ENCODE assay signal across 30 cellular contexts in genomic region chr18:62973689-62974088, GRCh38.
"Had no signal": no experiment of that assay in that cellular context is flagged by ENCODE, and none has a peak within 500 bp of the region (broad histone marks: within the 10 kb centered on the region; RNA-seq: fewer than 3 reads in every experiment).

No MANE protein-coding gene starts in this region.

- DNase-seq: activated CD4-positive, alpha-beta T cell treated with anti-CD3 and anti-CD28 coated beads, Interleukin-2, amount 10 ng/mL, durations not matched to agents 7 days and 5 days; activated CD4-positive, CD25-positive, alpha-beta regulatory T cell treated with anti-CD3 and anti-CD28 coated beads, Interleukin-2, amount 50 U/mL, for 72 hours; activated CD8-positive, alpha-beta T cell treated with anti-CD3 and anti-CD28 coated beads for 36 hours; activated gamma-delta T cell treated with Interleukin-2 at 50 U/mL for 16 hours; activated naive CD4-positive, alpha-beta T cell treated with anti-CD3 and anti-CD28 coated beads, Interleukin-2, amount 50 U/mL, for 16 hours; activated naive CD8-positive, alpha-beta T cell treated with anti-CD3 and anti-CD28 coated beads, Interleukin-2, amount 50 U/mL, for 24 hours; activated T-cell treated with anti-CD3 and anti-CD28 coated beads, Interleukin-2, amount 50 U/mL, for 4 hours; amygdala; esophagus squamous epithelium; foreskin melanocyte; heart right ventricle; kidney glomerular epithelial cell; left ventricle myocardium inferior; mucosa of descending colon; ovary; retina; stimulated activated CD4-positive, alpha-beta T cell treated with anti-CD3 and anti-CD28 coated beads, Interleukin-12 subunit alpha, Interleukin-12 subunit beta, amount 100 ng/mL, for 4 hours; stimulated activated CD4-positive, alpha-beta T cell treated with anti-CD3 and anti-CD28 coated beads, Interleukin-4, amount 100 ng/mL, for 1 hour; stimulated activated naive CD8-positive, alpha-beta T cell treated with anti-CD3 and anti-CD28 coated beads, Interleukin-15, Interleukin-2, amounts not matched to agents 100 U/mL and 50 U/mL, for 24 hours; thyroid gland; upper lobe of left lung had no signal

- H3K9me3 Mint-ChIP-seq: activated CD4-positive, alpha-beta T cell treated with anti-CD3 and anti-CD28 coated beads, Interleukin-2, amount 10 ng/mL, durations not matched to agents 7 days and 5 days; activated CD8-positive, alpha-beta T cell treated with anti-CD3 and anti-CD28 coated beads for 36 hours; activated naive CD8-positive, alpha-beta T cell treated with anti-CD3 and anti-CD28 coated beads, Interleukin-2, amount 50 U/mL, for 24 hours; activated T-cell treated with anti-CD3 and anti-CD28 coated beads, Interleukin-2, amount 50 U/mL, for 4 hours; activated T-helper 17 cell treated with anti-CD3 and anti-CD28 coated beads, Interleukin-2, amount 50 U/mL, for 72 hours; natural killer cell treated with Interleukin-12 subunit alpha and Interleukin-12 subunit beta and Interleukin-15 and Interleukin-18, amount 100 ng/mL, for 72 hours had no signal

- H3K27ac ChIP-seq: coronary artery, esophagus squamous epithelium, heart right ventricle, left ventricle myocardium inferior, neutrophil, ovary, skin epidermis, thyroid gland, upper lobe of left lung, vagina had no signal

- H3K36me3 ChIP-seq: ovary had no signal

- H3K4me1 Mint-ChIP-seq: activated CD4-positive, alpha-beta T cell treated with anti-CD3 and anti-CD28 coated beads, Interleukin-2, amount 10 ng/mL, durations not matched to agents 7 days and 5 days; activated naive CD8-positive, alpha-beta T cell treated with anti-CD3 and anti-CD28 coated beads, Interleukin-2, amount 50 U/mL, for 24 hours; activated T-helper 17 cell treated with anti-CD3 and anti-CD28 coated beads, Interleukin-2, amount 50 U/mL, for 72 hours had no signal

- ATAC-seq: activated CD8-positive, alpha-beta T cell treated with anti-CD3 and anti-CD28 coated beads for 36 hours; activated naive CD8-positive, alpha-beta T cell treated with anti-CD3 and anti-CD28 coated beads, Interleukin-2, amount 50 U/mL, for 24 hours; activated T-cell treated with anti-CD3 and anti-CD28 coated beads, Interleukin-2, amount 50 U/mL, for 4 hours; activated T-helper 17 cell treated with anti-CD3 and anti-CD28 coated beads, Interleukin-2, amount 50 U/mL, for 72 hours; heart right ventricle; mucosa of descending colon; natural killer cell treated with Interleukin-12 subunit alpha and Interleukin-12 subunit beta and Interleukin-15 and Interleukin-18, amount 100 ng/mL, for 72 hours; sciatic nerve; stimulated activated naive CD8-positive, alpha-beta T cell treated with anti-CD3 and anti-CD28 coated beads, Interleukin-15, Interleukin-2, amounts not matched to agents 100 U/mL and 50 U/mL, for 24 hours had no signal

- H3K4me1 ChIP-seq: thyroid gland, upper lobe of left lung, vagina had no signal

- H3K4me3 Mint-ChIP-seq: activated CD4-positive, alpha-beta T cell treated with anti-CD3 and anti-CD28 coated beads, Interleukin-2, amount 10 ng/mL, durations not matched to agents 7 days and 5 days; activated CD8-positive, alpha-beta T cell treated with anti-CD3 and anti-CD28 coated beads for 36 hours; activated naive CD8-positive, alpha-beta T cell treated with anti-CD3 and anti-CD28 coated beads, Interleukin-2, amount 50 U/mL, for 24 hours; activated T-cell treated with anti-CD3 and anti-CD28 coated beads, Interleukin-2, amount 50 U/mL, for 4 hours; activated T-helper 17 cell treated with anti-CD3 and anti-CD28 coated beads, Interleukin-2, amount 50 U/mL, for 72 hours; natural killer cell treated with Interleukin-12 subunit alpha and Interleukin-12 subunit beta and Interleukin-15 and Interleukin-18, amount 100 ng/mL, for 72 hours had no signal

- H3K27ac Mint-ChIP-seq: activated CD4-positive, alpha-beta T cell treated with anti-CD3 and anti-CD28 coated beads, Interleukin-2, amount 10 ng/mL, durations not matched to agents 7 days and 5 days; activated CD8-positive, alpha-beta T cell treated with anti-CD3 and anti-CD28 coated beads for 36 hours; activated naive CD8-positive, alpha-beta T cell treated with anti-CD3 and anti-CD28 coated beads, Interleukin-2, amount 50 U/mL, for 24 hours; activated T-helper 17 cell treated with anti-CD3 and anti-CD28 coated beads, Interleukin-2, amount 50 U/mL, for 72 hours; natural killer cell treated with Interleukin-12 subunit alpha and Interleukin-12 subunit beta and Interleukin-15 and Interleukin-18, amount 100 ng/mL, for 72 hours; progenitor cell of endocrine pancreas had no signal

- H3K27me3 Mint-ChIP-seq: activated CD4-positive, alpha-beta T cell treated with anti-CD3 and anti-CD28 coated beads, Interleukin-2, amount 10 ng/mL, durations not matched to agents 7 days and 5 days; activated CD8-positive, alpha-beta T cell treated with anti-CD3 and anti-CD28 coated beads for 36 hours; activated naive CD8-positive, alpha-beta T cell treated with anti-CD3 and anti-CD28 coated beads, Interleukin-2, amount 50 U/mL, for 24 hours; activated T-helper 17 cell treated with anti-CD3 and anti-CD28 coated beads, Interleukin-2, amount 50 U/mL, for 72 hours; natural killer cell treated with Interleukin-12 subunit alpha and Interleukin-12 subunit beta and Interleukin-15 and Interleukin-18, amount 100 ng/mL, for 72 hours; progenitor cell of endocrine pancreas had no signal

- H3K36me3 Mint-ChIP-seq: natural killer cell treated with Interleukin-12 subunit alpha and Interleukin-12 subunit beta and Interleukin-15 and Interleukin-18, amount 100 ng/mL, for 72 hours had no signal

- H3K27me3 ChIP-seq: esophagus squamous epithelium, heart right ventricle, neutrophil, ovary, thyroid gland, upper lobe of left lung, vagina had no signal

- H3K9me3 ChIP-seq: esophagus squamous epithelium, heart right ventricle, left ventricle myocardium inferior, mucosa of descending colon, neutrophil, ovary, thyroid gland, upper lobe of left lung, vagina had no signal

- H3K4me3 ChIP-seq: coronary artery, esophagus squamous epithelium, heart right ventricle, left ventricle myocardium inferior, lung, mucosa of descending colon, ovary, skin epidermis, thyroid gland, upper lobe of left lung, vagina had no signal
